ENCODE assay signal across 8 cellular contexts in the genomic region with DNA sequence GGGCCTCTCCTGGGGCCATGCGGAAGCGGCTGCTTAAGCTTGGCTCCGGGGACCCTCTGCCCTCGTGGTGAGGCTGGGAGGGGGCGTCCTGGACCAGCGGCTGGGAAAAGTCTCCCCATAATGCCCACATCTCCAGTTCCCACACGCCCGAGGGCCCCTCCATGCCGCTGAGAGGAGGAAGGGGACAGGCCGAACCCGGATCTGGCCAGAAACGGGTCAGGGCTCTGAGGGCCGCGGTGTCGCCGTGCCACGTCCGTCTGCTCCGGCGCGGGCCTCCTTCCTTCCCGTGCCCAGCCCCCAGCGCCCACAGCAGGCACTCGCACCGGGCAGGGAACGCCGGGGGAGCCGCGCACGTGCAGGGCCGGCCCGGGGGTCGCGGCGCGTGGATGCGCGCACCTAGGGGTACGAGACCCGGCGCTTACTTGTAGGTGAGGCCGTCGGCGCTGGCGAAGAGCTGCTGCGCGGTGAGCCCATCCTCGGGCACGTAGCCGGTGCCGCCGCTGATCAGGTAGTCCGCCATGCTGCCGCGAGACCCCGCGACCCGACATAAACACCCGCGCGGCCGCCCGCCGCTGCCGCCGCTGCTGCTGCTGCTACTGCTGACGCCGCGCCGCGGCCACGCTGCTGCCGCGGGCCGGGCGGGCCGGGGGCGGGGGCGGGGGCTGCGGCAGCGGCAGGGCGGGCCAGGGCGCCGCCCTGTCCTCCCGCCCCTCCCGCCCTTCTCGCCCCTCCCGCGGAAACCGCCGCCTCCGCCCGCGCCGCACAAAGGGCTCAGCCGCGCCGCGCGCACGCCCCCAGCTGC. TPM values are rescaled to one million over a fixed set of nuclear protein-coding genes. Genes with fewer than 3 reads are reported as not detected.
A peak's percentile ranks its signal among the peaks of the same experiment; 100 is the strongest.
DNase-seq lines count a peak whose midpoint lies in the region; TF ChIP-seq lines count a peak whose summit lies in the region.

No MANE protein-coding gene starts in this region.

- no peaks in the 10 kb centered on the region for H3K9me3 ChIP-seq in vagina

- TF ChIP-seq POLR2A in vagina (IDR thresholded peaks at IDR 0.05) = no peak

- peaks cover 41% of the 10 kb centered on the region for H3K36me3 Mint-ChIP-seq in activated T-cell treated with anti-CD3 and anti-CD28 coated beads, Interleukin-2, amount 50 U/mL, for 24 hours (ENCODE audit: low read depth)
- H3K36me3 Mint-ChIP-seq in osteocyte (ENCODE audit: unreplicated experiment) = peaks cover 1% of the 10 kb centered on the region

- H3K9me3 Mint-ChIP-seq in activated T-cell treated with anti-CD3 and anti-CD28 coated beads, Interleukin-2, amount 50 U/mL, for 24 hours = no peaks in the 10 kb centered on the region
- H3K9me3 Mint-ChIP-seq in osteocyte (ENCODE audit: unreplicated experiment) = no peaks in the 10 kb centered on the region

- DNase-seq in NCI-H1417 (lab: John Stamatoyannopoulos, UW) (peak; percentile 38 to 77 (median 77)), NCI-H1417 treated with DMSO at 0.1 percent for 48 hours (lab: John Stamatoyannopoulos, UW) (no peak), NCI-H69 (lab: John Stamatoyannopoulos, UW) (peak; percentile 85), fibroblast of villous mesenchyme (ENCODE audit: low read depth) (peak; percentile 29), osteocyte (ENCODE audit: extremely low spot score, unreplicated experiment) (no peak), vagina (ENCODE audit: extremely low spot score in 2 of 2) (no peak), epidermal melanocyte (ENCODE audit: insufficient read length, low spot score) (no peak)
- peak; percentile 74 for DNase-seq in activated T-cell treated with anti-CD3 and anti-CD28 coated beads, Interleukin-2, amount 50 U/mL, for 24 hours

- H3K36me3 ChIP-seq in vagina = peaks cover 0 to 12% of the 10 kb centered on the region in 2 donors

- H3K4me3 Mint-ChIP-seq in activated T-cell treated with anti-CD3 and anti-CD28 coated beads, Interleukin-2, amount 50 U/mL, for 24 hours = peak overlapping the region; percentile 88
- H3K4me3 Mint-ChIP-seq in osteocyte (ENCODE audit: unreplicated experiment) = peak overlapping the region; percentile 75

- H3K27ac ChIP-seq in vagina = peak overlapping the region; percentile 90

- intact Hi-C loops in vagina (cut with DNase I) = loop anchor here (10.0 kb wide), 2 partner anchors 49 to 1669 kb away; a partner anchor contains a TSS

- H3K4me3 ChIP-seq in fibroblast of villous mesenchyme (ENCODE audit: low read depth, low read length) (peak overlapping the region; percentile 66), vagina (peak overlapping the region; percentile 58 to 96)

- H3K27me3 ChIP-seq in vagina = no peaks in the 10 kb centered on the region

- peaks cover 54% of the 10 kb centered on the region for H3K4me1 ChIP-seq in vagina

- TF ChIP-seq CTCF in fibroblast of villous mesenchyme (IDR thresholded peaks at IDR 0.05; ENCODE audit: insufficient read depth, low read depth, low read length) (no peak), osteocyte (IDR thresholded peaks at IDR 0.05) (no peak), vagina (IDR thresholded peaks at IDR 0.05) (no peak)

- peaks cover 3% of the 10 kb centered on the region for H3K27me3 Mint-ChIP-seq in activated T-cell treated with anti-CD3 and anti-CD28 coated beads, Interleukin-2, amount 50 U/mL, for 24 hours
- no peaks in the 10 kb centered on the region for H3K27me3 Mint-ChIP-seq in osteocyte (ENCODE audit: unreplicated experiment)

- H3K27ac Mint-ChIP-seq in activated T-cell treated with anti-CD3 and anti-CD28 coated beads, Interleukin-2, amount 50 U/mL, for 24 hours = peak overlapping the region; percentile 87
- no peak overlapping the region for H3K27ac Mint-ChIP-seq in osteocyte (ENCODE audit: unreplicated experiment)

- H3K4me1 Mint-ChIP-seq in activated T-cell treated with anti-CD3 and anti-CD28 coated beads, Interleukin-2, amount 50 U/mL, for 24 hours (ENCODE audit: low read depth) = peaks cover 50% of the 10 kb centered on the region
- H3K4me1 Mint-ChIP-seq in osteocyte (ENCODE audit: unreplicated experiment) = peaks cover 28% of the 10 kb centered on the region

RNA-seq across cellular contexts. Expression of a gene that starts 4.2 kb away (rescaled TPM):
- total RNA-seq in fibroblast of villous mesenchyme = 54.0 and 60.9 TPM in 2 replicates
- 33.5 and 36.2 TPM in 2 replicates for total RNA-seq in osteocyte
- 52.3 TPM for total RNA-seq in vagina

RNA-seq across cellular contexts. Expression of a gene that starts 44.1 kb away (rescaled TPM):
- total RNA-seq in fibroblast of villous mesenchyme (not detected in 2 replicates), osteocyte (0.44 and 0.54 TPM in 2 replicates), vagina (7.6 TPM)

RNA-seq across cellular contexts. Expression of a gene that starts 50.1 kb away (rescaled TPM):
- total RNA-seq in fibroblast of villous mesenchyme (14.7 and 16.4 TPM in 2 replicates), osteocyte (7.4 and 8.8 TPM in 2 replicates), vagina (46.4 TPM)

Comparison
In these comparisons a context has a peak if more than half of its experiments do, and no peak if none do; other contexts are left out.
1. DNase-seq: peak in NCI-H1417 (3 of 3), NCI-H69 (single experiment), activated T-cell treated with anti-CD3 and anti-CD28 coated beads, Interleukin-2, amount 50 U/mL, for 24 hours (single experiment) and fibroblast of villous mesenchyme (single experiment); none in NCI-H1417 treated with DMSO at 0.1 percent for 48 hours (single experiment), osteocyte (single experiment), vagina (0 of 2) and epidermal melanocyte (single experiment).